17 cellular contexts compared by ENCODE assay signal in the genomic region with DNA sequence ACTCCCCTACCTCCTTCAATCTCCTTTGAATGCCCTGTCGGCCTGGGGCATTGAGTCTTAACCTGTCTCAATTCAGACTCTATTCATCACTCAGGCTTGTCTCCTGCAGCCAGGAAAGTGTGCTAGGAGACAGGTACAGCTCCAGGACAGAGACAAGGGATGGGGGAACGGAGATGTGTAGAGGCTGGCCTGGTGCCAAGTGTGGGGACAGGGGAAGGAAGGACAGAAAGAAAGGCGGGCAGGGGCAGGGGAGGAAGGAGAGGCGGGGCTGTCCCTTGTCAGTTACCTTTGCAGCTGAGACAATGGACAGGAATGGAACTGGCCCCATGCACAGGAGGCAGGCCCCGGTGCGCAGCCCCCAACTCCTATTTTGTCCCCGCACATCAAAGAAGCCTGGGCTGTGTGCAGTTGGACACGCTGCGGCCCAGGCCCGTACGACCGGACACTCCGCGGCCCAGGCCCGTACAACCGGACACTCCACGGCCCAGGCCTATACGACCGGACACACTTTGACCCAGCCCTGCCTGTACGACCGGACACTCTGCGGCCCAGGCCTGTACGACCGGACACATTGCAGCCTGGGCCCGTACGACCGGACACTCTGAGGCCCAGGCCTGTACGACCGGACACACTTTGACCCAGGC.
"Had no signal": no experiment of that assay in that cellular context is flagged by ENCODE, and none has a peak within 500 bp of the region (broad histone marks: within the 10 kb centered on the region; RNA-seq: fewer than 3 reads in every experiment).

No MANE protein-coding gene starts in this region.

- ATAC-seq: activated CD4-positive, alpha-beta T cell treated with anti-CD3 and anti-CD28 coated beads for 36 hours; foreskin keratinocyte; stimulated activated naive B cell treated with anti-CD40 and anti-IgM and Interleukin-4, amounts not matched to agents 10 μg/mL and 1 μg/mL and 100 μg/mL, for 72 hours; T-helper 17 cell had no signal

- H3K4me3 Mint-ChIP-seq: activated CD4-positive, alpha-beta memory T cell treated with anti-CD3 and anti-CD28 coated beads, Interleukin-2, amount 10 ng/mL, durations not matched to agents 7 days and 5 days; activated CD4-positive, alpha-beta T cell treated with anti-CD3 and anti-CD28 coated beads for 36 hours; activated naive CD4-positive, alpha-beta T cell treated with anti-CD3 and anti-CD28 coated beads, Interleukin-2, amount 50 U/mL, for 24 hours; mesothelial cell of epicardium; neural crest cell; stimulated activated naive B cell treated with anti-CD40 and anti-IgM and Interleukin-4, amounts not matched to agents 10 μg/mL and 1 μg/mL and 100 μg/mL, for 72 hours; T-helper 17 cell had no signal

- DNase-seq: activated CD4-positive, alpha-beta memory T cell treated with anti-CD3 and anti-CD28 coated beads, Interleukin-2, amount 10 ng/mL, durations not matched to agents 7 days and 5 days; activated CD4-positive, alpha-beta T cell treated with anti-CD3 and anti-CD28 coated beads for 36 hours; activated effector memory CD4-positive, alpha-beta T cell treated with anti-CD3 and anti-CD28 coated beads, Interleukin-2, amount 50 U/mL, for 16 hours; activated T-cell treated with anti-CD3 and anti-CD28 coated beads, Interleukin-2, amount 50 U/mL, for 48 hours; caudate nucleus; colonic mucosa; foreskin keratinocyte; kidney glomerular epithelial cell; lower lobe of right lung; stimulated activated CD4-positive, alpha-beta T cell treated with anti-CD3 and anti-CD28 coated beads, Interleukin-2, amount 100 ng/mL, for 48 hours; stimulated activated naive B cell treated with anti-CD40 and anti-IgM and Interleukin-4, amounts not matched to agents 10 μg/mL and 1 μg/mL and 100 μg/mL, for 72 hours; substantia nigra; T-helper 17 cell; WERI-Rb-1 had no signal

- H3K36me3 Mint-ChIP-seq: activated naive CD4-positive, alpha-beta T cell treated with anti-CD3 and anti-CD28 coated beads, Interleukin-2, amount 50 U/mL, for 24 hours; mesothelial cell of epicardium had no signal

- H3K9me3 Mint-ChIP-seq: activated CD4-positive, alpha-beta memory T cell treated with anti-CD3 and anti-CD28 coated beads, Interleukin-2, amount 10 ng/mL, durations not matched to agents 7 days and 5 days; activated naive CD4-positive, alpha-beta T cell treated with anti-CD3 and anti-CD28 coated beads, Interleukin-2, amount 50 U/mL, for 24 hours; mesothelial cell of epicardium; neural crest cell; stimulated activated naive B cell treated with anti-CD40 and anti-IgM and Interleukin-4, amounts not matched to agents 10 μg/mL and 1 μg/mL and 100 μg/mL, for 72 hours had no signal

- H3K27me3 Mint-ChIP-seq: activated CD4-positive, alpha-beta T cell treated with anti-CD3 and anti-CD28 coated beads for 36 hours; activated naive CD4-positive, alpha-beta T cell treated with anti-CD3 and anti-CD28 coated beads, Interleukin-2, amount 50 U/mL, for 24 hours; stimulated activated naive B cell treated with anti-CD40 and anti-IgM and Interleukin-4, amounts not matched to agents 10 μg/mL and 1 μg/mL and 100 μg/mL, for 72 hours had no signal

- H3K4me1 Mint-ChIP-seq: activated CD4-positive, alpha-beta memory T cell treated with anti-CD3 and anti-CD28 coated beads, Interleukin-2, amount 10 ng/mL, durations not matched to agents 7 days and 5 days; activated CD4-positive, alpha-beta T cell treated with anti-CD3 and anti-CD28 coated beads for 36 hours; activated naive CD4-positive, alpha-beta T cell treated with anti-CD3 and anti-CD28 coated beads, Interleukin-2, amount 50 U/mL, for 24 hours had no signal

- H3K27ac Mint-ChIP-seq: activated CD4-positive, alpha-beta memory T cell treated with anti-CD3 and anti-CD28 coated beads, Interleukin-2, amount 10 ng/mL, durations not matched to agents 7 days and 5 days; activated CD4-positive, alpha-beta T cell treated with anti-CD3 and anti-CD28 coated beads for 36 hours; activated naive CD4-positive, alpha-beta T cell treated with anti-CD3 and anti-CD28 coated beads, Interleukin-2, amount 50 U/mL, for 24 hours; mesothelial cell of epicardium; stimulated activated naive B cell treated with anti-CD40 and anti-IgM and Interleukin-4, amounts not matched to agents 10 μg/mL and 1 μg/mL and 100 μg/mL, for 72 hours; T-helper 17 cell had no signal
